ENCODE assay signal across 1 cellular context in genomic region chr5:35761541-35761940, GRCh38.
TF ChIP-seq lines count a peak whose summit lies in the region.

No MANE protein-coding gene starts in this region.

TF ChIP-seq in K562, 482 proteins besides CTCF, POLR2A, EP300 and RAD21 (continued from another document):
- TF ChIP-seq ZC3H8 (IDR thresholded peaks at IDR 0.05) = no peak
- TF ChIP-seq CEBPG (CRISPR knock-in tag; IDR thresholded peaks at IDR 0.05) = no peak
- TF ChIP-seq CEBPG (tag; conservative IDR thresholded peaks at IDR 0.05 in 1 of 2, IDR thresholded peaks at IDR 0.05 in 1 of 2) = no peak
- TF ChIP-seq RFX1 (IDR thresholded peaks at IDR 0.05) = no peak
